11 cellular contexts compared by ENCODE assay signal in genomic region chr18:74501386-74501785, GRCh38. TPM values are rescaled to one million over a fixed set of nuclear protein-coding genes. Genes with fewer than 3 reads are reported as not detected.
DNase-seq lines count a peak whose midpoint lies in the region; ATAC-seq, FAIRE-seq and TF ChIP-seq lines count a peak whose summit lies in the region.
"Had no signal": no experiment of that assay in that cellular context is flagged by ENCODE, and none has a peak within 500 bp of the region (broad histone marks: within the 10 kb centered on the region; RNA-seq: fewer than 3 reads in every experiment).

No MANE protein-coding gene starts in this region.

- H3K36me3 ChIP-seq in liver (ENCODE audit: control insufficient read depth in 4 of 4, insufficient read depth in 3 of 4, low read depth in 1 of 4, low read length in 3 of 4) (peaks cover 11 to 25% (median 21%) of the 10 kb centered on the region in 4 donors), suprapubic skin (peaks cover 52% of the 10 kb centered on the region)

- FAIRE-seq in GM12892 (lab: Jason Lieb, UNC) = no peak
- FAIRE-seq: A204.1 had no signal

- H3K27me3 ChIP-seq in liver (ENCODE audit: control insufficient read depth in 4 of 4, insufficient read depth in 4 of 4, low read length in 3 of 4) = no peaks in the 10 kb centered on the region
- H3K27me3 ChIP-seq in suprapubic skin = no peaks in the 10 kb centered on the region

- H3K4me3 ChIP-seq in liver (ENCODE audit: low read depth in 1 of 3, low read length in 3 of 3) (peak overlapping the region; percentile 23 to 51 (median 43)), suprapubic skin (peak overlapping the region; percentile 9)

- H3K9ac ChIP-seq in liver (ENCODE audit: low read depth in 1 of 2, low read length in 2 of 2) = peak overlapping the region; percentile 79 to 82

- H3K27me3 Mint-ChIP-seq in T-helper 2 cell treated with Interferon-gamma antibody and Interleukin-4, amounts not matched to agents 5 μg/mL and 100 μg/mL, for 36 hours (ENCODE audit: low read depth) = no peaks in the 10 kb centered on the region
- no peaks in the 10 kb centered on the region for H3K27me3 Mint-ChIP-seq in activated naive CD8-positive, alpha-beta T cell

- no peak for ATAC-seq in GM21423 (IDR thresholded peaks at IDR 0.05; ENCODE audit: unreplicated experiment)

- H3K4me1 ChIP-seq in liver (ENCODE audit: control insufficient read depth in 4 of 4, insufficient read depth in 4 of 4, low read length in 3 of 4) (peaks cover 5 to 46% (median 35%) of the 10 kb centered on the region in 4 donors), suprapubic skin (peaks cover 38% of the 10 kb centered on the region)

- TF ChIP-seq EP300 in suprapubic skin (IDR thresholded peaks at IDR 0.05) = no peak

- H3K9me3 ChIP-seq in liver (ENCODE audit: control insufficient read depth in 4 of 4, low read length in 3 of 4) = no peaks in the 10 kb centered on the region
- H3K9me3 ChIP-seq in suprapubic skin = no peaks in the 10 kb centered on the region

- WGBS in liver = 67% methylated on average over 4 of the region's 4 CpGs
- 54% methylated on average over 4 of the region's 4 CpGs for WGBS in suprapubic skin

- TF ChIP-seq RAD21 in liver (IDR thresholded peaks at IDR 0.05) = no peak

- no peak for DNase-seq in T-helper 2 cell treated with Interferon-gamma antibody and Interleukin-4, amounts not matched to agents 5 μg/mL and 100 μg/mL, for 36 hours (ENCODE audit: low spot score)
- DNase-seq in T-helper 2 cell (no peak), suprapubic skin (ENCODE audit: low spot score in 2 of 2) (no peak), NCI-H748 treated with DMSO at 0.1 percent for 48 hours (lab: John Stamatoyannopoulos, UW) (no peak), GM12892 (ENCODE audit: insufficient read length) (no peak)
- DNase-seq: NCI-H2029 had no signal

- peak overlapping the region; percentile 89 for H3K4me3 Mint-ChIP-seq in T-helper 2 cell treated with Interferon-gamma antibody and Interleukin-4, amounts not matched to agents 5 μg/mL and 100 μg/mL, for 36 hours
- H3K4me3 Mint-ChIP-seq in activated naive CD8-positive, alpha-beta T cell = peak overlapping the region; percentile 14

- H3K36me3 Mint-ChIP-seq in T-helper 2 cell treated with Interferon-gamma antibody and Interleukin-4, amounts not matched to agents 5 μg/mL and 100 μg/mL, for 36 hours (ENCODE audit: low read depth) = peaks cover 51% of the 10 kb centered on the region
- peaks cover 8% of the 10 kb centered on the region for H3K36me3 Mint-ChIP-seq in activated naive CD8-positive, alpha-beta T cell

- TF ChIP-seq CTCF in liver (IDR thresholded peaks at IDR 0.05; ENCODE audit: low read depth, low read length, missing input control) (no peak), suprapubic skin (IDR thresholded peaks at IDR 0.05) (no peak)

- H3K9me3 Mint-ChIP-seq in T-helper 2 cell treated with Interferon-gamma antibody and Interleukin-4, amounts not matched to agents 5 μg/mL and 100 μg/mL, for 36 hours = no peaks in the 10 kb centered on the region
- H3K9me3 Mint-ChIP-seq in activated naive CD8-positive, alpha-beta T cell (ENCODE audit: low read depth) = no peaks in the 10 kb centered on the region

- H3K4me1 Mint-ChIP-seq in T-helper 2 cell treated with Interferon-gamma antibody and Interleukin-4, amounts not matched to agents 5 μg/mL and 100 μg/mL, for 36 hours (ENCODE audit: low read depth) = peaks cover 37% of the 10 kb centered on the region
- H3K4me1 Mint-ChIP-seq in activated naive CD8-positive, alpha-beta T cell (ENCODE audit: low read depth) = peaks cover 57% of the 10 kb centered on the region

- TF ChIP-seq POLR2A in suprapubic skin (IDR thresholded peaks at IDR 0.05) = no peak
- TF ChIP-seq POLR2A in GM12892 (IDR thresholded peaks at IDR 0.05; ENCODE audit: low read depth, low read length) = no peak

- H3K27ac ChIP-seq in liver (ENCODE audit: low read depth in 1 of 2, low read length in 2 of 2) (peak overlapping the region; percentile 96 to 97), suprapubic skin (peak overlapping the region; percentile 40)

- peak overlapping the region; percentile 68 for H3K27ac Mint-ChIP-seq in T-helper 2 cell treated with Interferon-gamma antibody and Interleukin-4, amounts not matched to agents 5 μg/mL and 100 μg/mL, for 36 hours
- H3K27ac Mint-ChIP-seq in activated naive CD8-positive, alpha-beta T cell = peak overlapping the region; percentile 96

TF ChIP-seq in liver, 16 proteins besides CTCF, POLR2A, EP300 and RAD21:
- TF ChIP-seq GABPA (IDR thresholded peaks at IDR 0.05 in 1 of 2, conservative IDR thresholded peaks at IDR 0.05 in 1 of 2) (no peak), MAX (IDR thresholded peaks at IDR 0.05) (no peak), YY1 (IDR thresholded peaks at IDR 0.05) (no peak), FOXA2 (IDR thresholded peaks at IDR 0.05) (no peak), ATF3 (IDR thresholded peaks at IDR 0.05) (no peak), EGR1 (IDR thresholded peaks at IDR 0.05; ENCODE audit: low read depth in 2 of 2) (no peak), RXRA (IDR thresholded peaks at IDR 0.05) (no peak), HNF4A (conservative IDR thresholded peaks at IDR 0.05) (no peak), NR2F2 (IDR thresholded peaks at IDR 0.05) (no peak), JUND (IDR thresholded peaks at IDR 0.05) (no peak), REST (IDR thresholded peaks at IDR 0.05) (no peak), FOXA1 (IDR thresholded peaks at IDR 0.05) (no peak), TAF1 (conservative IDR thresholded peaks at IDR 0.05) (no peak), HNF4G (IDR thresholded peaks at IDR 0.05) (no peak), ZBTB33 (IDR thresholded peaks at IDR 0.05) (no peak), SP1 (IDR thresholded peaks at IDR 0.05) (no peak)

RNA-seq across cellular contexts. Expression of gene CNDP2, which starts 5.2 kb away (rescaled TPM):
- total RNA-seq in liver = 100 to 1,000 TPM in 1 of 2 donors, 10 to 100 TPM in 1; 65.5 to 167 TPM
- 100 to 1,000 TPM; 123 to 159 TPM for polyA plus RNA-seq in liver
- 10 to 100 TPM; 58.4 to 79.9 (median 69.5) TPM for total RNA-seq in suprapubic skin
- 98.3 TPM for polyA plus RNA-seq in GM12892 (2012; ENCODE audit: missing spikeins)

RNA-seq across cellular contexts. Expression of gene CNDP1, which starts 32.9 kb away (rescaled TPM):
- total RNA-seq in liver = 1 to 10 TPM in 1 of 2 donors, under 1 TPM in 1; 0.09 to 8.2 TPM
- polyA plus RNA-seq in liver = 10 to 100 TPM in 1 of 2 donors, 1 to 10 TPM in 1; 3.4 to 21.1 TPM
- total RNA-seq in suprapubic skin = 1 to 10 TPM in 1 of 4 donors, under 1 TPM in 2, not detected in 1; 0.21 to 1.1 (median 0.97) TPM
- polyA plus RNA-seq in GM12892 (2012; ENCODE audit: missing spikeins) = not detected
- total RNA-seq: mononuclear cell had no signal

RNA-seq across cellular contexts. Expression of gene DIPK1C, which starts 44.3 kb away (rescaled TPM):
- under 1 TPM; 0.08 to 0.19 TPM for total RNA-seq in liver
- under 1 TPM in 1 of 2 donors, not detected in 1; 0.06 TPM for polyA plus RNA-seq in liver
- 1 to 10 TPM; 1.8 to 4.1 (median 3.5) TPM for total RNA-seq in suprapubic skin
- polyA plus RNA-seq in GM12892 (2012; ENCODE audit: missing spikeins) = not detected
- total RNA-seq: mononuclear cell had no signal
